Comparison of ENCODE assay signal across 8 cellular contexts in genomic region chrX:119605398-119605738, GRCh38. TPM values are rescaled to one million over a fixed set of nuclear protein-coding genes. Genes with fewer than 3 reads are reported as not detected.
DNase-seq lines count a peak whose midpoint lies in the region; ATAC-seq and TF ChIP-seq lines count a peak whose summit lies in the region.

No MANE protein-coding gene starts in this region.

- no peaks in the 10 kb centered on the region for H3K27me3 Mint-ChIP-seq in activated naive CD4-positive, alpha-beta T cell treated with anti-CD3 and anti-CD28 coated beads for 36 hours (ENCODE audit: low read depth)

- CTCF ChIA-PET in activated naive CD4-positive, alpha-beta T cell treated with anti-CD3 and anti-CD28 coated beads for 36 hours (lab: Charles Lee) = interaction anchor here (0.7 kb wide), 1 partner anchor 124 kb away, joined by 3 read pairs; no protein-coding TSS in a partner anchor

- H3K36me3 Mint-ChIP-seq in activated naive CD4-positive, alpha-beta T cell treated with anti-CD3 and anti-CD28 coated beads for 36 hours (ENCODE audit: low read depth) = peaks cover 7% of the 10 kb centered on the region

- TF ChIP-seq CTCF in heart left ventricle (IDR thresholded peaks at IDR 0.05) (no peak), psoas muscle (IDR thresholded peaks at IDR 0.05) (no peak)

- peak; percentile 8 for ATAC-seq in GM18502 (IDR thresholded peaks at IDR 0.05; ENCODE audit: poor library complexity, unreplicated experiment)
- ATAC-seq in HG03571 (IDR thresholded peaks at IDR 0.05; ENCODE audit: unreplicated experiment) = peak; percentile 14
- ATAC-seq in heart left ventricle = peak in 3 of 4 donors; percentile 21 to 43 (median 38)
- peak in 3 of 4 donors; percentile 12 to 30 (median 17) for ATAC-seq in psoas muscle
- no peak for ATAC-seq in GM19452 (IDR thresholded peaks at IDR 0.05; ENCODE audit: unreplicated experiment)
- no peak for ATAC-seq in HG02678 (IDR thresholded peaks at IDR 0.05; ENCODE audit: unreplicated experiment)

- peaks cover 0 to 3% (median 0%) of the 10 kb centered on the region in 9 donors for H3K36me3 ChIP-seq in heart left ventricle
- no peaks in the 10 kb centered on the region for H3K36me3 ChIP-seq in psoas muscle (ENCODE audit: insufficient read depth in 1 of 2, low read depth in 1 of 2)

- DNase-seq in activated naive CD4-positive, alpha-beta T cell treated with anti-CD3 and anti-CD28 coated beads for 36 hours = peak; percentile 30
- peak in 2 of 5 donors; percentile 10 to 26 for DNase-seq in heart left ventricle
- no peak for DNase-seq in psoas muscle
- no peak for DNase-seq in iPS-NIHi11 (ENCODE audit: low spot score)

- 1 to 50% (median 22%) methylated on average over 15 of the region's 15 CpGs for WGBS in heart left ventricle, 4 donors
- 2 to 42% (median 3%) methylated on average over 13 to 15 of the region's 15 CpGs for WGBS in psoas muscle, 3 donors

- peak overlapping the region; percentile 55 to 98 (median 76) for H3K4me3 ChIP-seq in heart left ventricle
- peak overlapping the region; percentile 71 for H3K4me3 ChIP-seq in psoas muscle

- peaks cover 42% of the 10 kb centered on the region for H3K4me1 Mint-ChIP-seq in activated naive CD4-positive, alpha-beta T cell treated with anti-CD3 and anti-CD28 coated beads for 36 hours (ENCODE audit: low read depth)

- no peak for TF ChIP-seq POLR2A in heart left ventricle (IDR thresholded peaks at IDR 0.05)

- H3K27ac ChIP-seq in heart left ventricle (peak overlapping the region in 10 of 12 donors; percentile 83 to 97 (median 90)), psoas muscle (peak overlapping the region; percentile 79)

- intact Hi-C loops in activated naive CD4-positive, alpha-beta T cell treated with anti-CD3 and anti-CD28 coated beads for 36 hours (cut with micrococcal nuclease) = loop anchor here (1.0 to 10.0 kb wide), 5 partner anchors 27 to 269 kb away; partner anchors contain the start of genes NDUFA1, RNF113A, STEEP1 and UPF3B
- intact Hi-C loops in heart left ventricle (cut with DNase I) = loop anchor here in 4 of 10 donors (2.0 to 10.0 kb wide), 7 partner anchors 31 to 127 kb away; partner anchors contain the start of genes UBE2A (in 2 of the 4) and SEPTIN6 (in 1 of the 4)
- intact Hi-C loops in psoas muscle (cut with DNase I) = loop anchor here in 1 of 2 donors (10.0 kb wide), 1 partner anchor 91 kb away; no protein-coding TSS in a partner anchor

- H3K9me3 ChIP-seq in heart left ventricle (no peaks in the 10 kb centered on the region), psoas muscle (no peaks in the 10 kb centered on the region)

- peak overlapping the region; percentile 70 for H3K27ac Mint-ChIP-seq in activated naive CD4-positive, alpha-beta T cell treated with anti-CD3 and anti-CD28 coated beads for 36 hours

- H3K27me3 ChIP-seq in heart left ventricle (peaks cover 0 to 9% (median 0%) of the 10 kb centered on the region in 9 donors), psoas muscle (ENCODE audit: insufficient read depth in 3 of 3, low read length in 2 of 3) (no peaks in the 10 kb centered on the region)

- peak overlapping the region; percentile 96 for H3K4me3 Mint-ChIP-seq in activated naive CD4-positive, alpha-beta T cell treated with anti-CD3 and anti-CD28 coated beads for 36 hours

- H3K4me1 ChIP-seq in heart left ventricle (peaks cover 0 to 7% (median 0%) of the 10 kb centered on the region in 12 donors), psoas muscle (no peaks in the 10 kb centered on the region)

- H3K9me3 Mint-ChIP-seq in activated naive CD4-positive, alpha-beta T cell treated with anti-CD3 and anti-CD28 coated beads for 36 hours = no peaks in the 10 kb centered on the region

RNA-seq across cellular contexts. Expression of gene NKRF, which starts 0.9 kb away (rescaled TPM):
- 10 to 100 TPM; 15.8 to 17.0 TPM for total RNA-seq in activated naive CD4-positive, alpha-beta T cell treated with anti-CD3 and anti-CD28 coated beads for 36 hours
- total RNA-seq in heart left ventricle = 1 to 10 TPM; 3.9 to 6.0 (median 4.8) TPM
- polyA plus RNA-seq in heart left ventricle = 1 to 10 TPM; 3.1 to 4.3 TPM
- total RNA-seq in psoas muscle = 1 to 10 TPM; 6.0 to 8.1 (median 7.6) TPM
- polyA plus RNA-seq in psoas muscle = 1 to 10 TPM; 3.6 to 5.5 (median 4.1) TPM

RNA-seq across cellular contexts. Expression of gene UBE2A, which starts 31.0 kb away (rescaled TPM):
- total RNA-seq in activated naive CD4-positive, alpha-beta T cell treated with anti-CD3 and anti-CD28 coated beads for 36 hours = 10 to 100 TPM; 46.1 to 49.8 TPM
- total RNA-seq in heart left ventricle (10 to 100 TPM; 37.3 to 72.4 (median 65.5) TPM), psoas muscle (10 to 100 TPM; 52.0 to 62.1 (median 55.2) TPM)
- polyA plus RNA-seq in heart left ventricle (10 to 100 TPM; 51.5 to 86.2 TPM), psoas muscle (100 to 1,000 TPM in 1 of 3 donors, 10 to 100 TPM in 2; 62.2 to 101 (median 64.6) TPM)

RNA-seq across cellular contexts. Expression of gene STEEP1, which starts 40.2 kb away (rescaled TPM):
- 10 to 100 TPM; 19.6 to 20.7 TPM for total RNA-seq in activated naive CD4-positive, alpha-beta T cell treated with anti-CD3 and anti-CD28 coated beads for 36 hours
- total RNA-seq in heart left ventricle = 10 to 100 TPM in 8 of 9 donors, 1 to 10 TPM in 1; 9.7 to 21.7 (median 16.7) TPM
- 10 to 100 TPM in 1 of 2 donors, 1 to 10 TPM in 1; 5.4 to 20.0 TPM for polyA plus RNA-seq in heart left ventricle
- 10 to 100 TPM in 2 of 4 donors, 1 to 10 TPM in 2; 8.1 to 15.4 (median 11.3) TPM for total RNA-seq in psoas muscle
- polyA plus RNA-seq in psoas muscle = 10 to 100 TPM in 2 of 3 donors, 1 to 10 TPM in 1; 8.0 to 14.7 (median 13.4) TPM

Comparison
In these comparisons a context has a peak if more than half of its experiments do, and no peak if none do; other contexts are left out.
1. ATAC-seq: peak in GM18502 (single experiment), HG03571 (single experiment), heart left ventricle (3 of 4) and psoas muscle (3 of 4); none in GM19452 (single experiment) and HG02678 (single experiment).